ENCODE assay signal across 10 cellular contexts in genomic region chr14:38079268-38079667, GRCh38.
DNase-seq lines count a peak whose midpoint lies in the region; ATAC-seq and TF ChIP-seq lines count a peak whose summit lies in the region.
"Had no signal": no experiment of that assay in that cellular context is flagged by ENCODE, and none has a peak within 500 bp of the region (broad histone marks: within the 10 kb centered on the region; RNA-seq: fewer than 3 reads in every experiment).

No MANE protein-coding gene starts in this region.

- TF ChIP-seq CTCF in nephron (IDR thresholded peaks at IDR 0.05; ENCODE audit: unreplicated experiment in 3 of 3) (no peak), sigmoid colon (IDR thresholded peaks at IDR 0.05) (no peak)

- no peak overlapping the region for H3K4me3 ChIP-seq in sigmoid colon

- no peaks in the 10 kb centered on the region for H3K9me3 Mint-ChIP-seq in activated T-helper 17 cell treated with anti-CD3 and anti-CD28 coated beads, Interleukin-2, amount 50 U/mL, for 72 hours
- H3K9me3 Mint-ChIP-seq in nephron: no peaks in the 10 kb centered on the region

- peak; percentile 70 for ATAC-seq in HG02763 (IDR thresholded peaks at IDR 0.05; ENCODE audit: unreplicated experiment)
- ATAC-seq in activated T-helper 17 cell treated with anti-CD3 and anti-CD28 coated beads, Interleukin-2, amount 50 U/mL, for 72 hours (replicated peaks): peak; percentile 89

- H3K4me1 Mint-ChIP-seq in activated T-helper 17 cell treated with anti-CD3 and anti-CD28 coated beads, Interleukin-2, amount 50 U/mL, for 72 hours: peaks cover 20% of the 10 kb centered on the region
- H3K4me1 Mint-ChIP-seq in nephron: peaks cover 31% of the 10 kb centered on the region
- H3K4me1 Mint-ChIP-seq: activated B cell treated with CpG ODN at 0.5 μM for 24 hours had no signal

- peak overlapping the region; percentile 41 for H3K4me3 Mint-ChIP-seq in activated T-helper 17 cell treated with anti-CD3 and anti-CD28 coated beads, Interleukin-2, amount 50 U/mL, for 72 hours
- H3K4me3 Mint-ChIP-seq in nephron: peak overlapping the region in 1 of 3 experiments; percentile 15
- H3K4me3 Mint-ChIP-seq: activated B cell treated with CpG ODN at 0.5 μM for 24 hours had no signal

- no peaks in the 10 kb centered on the region for H3K36me3 Mint-ChIP-seq in activated T-helper 17 cell treated with anti-CD3 and anti-CD28 coated beads, Interleukin-2, amount 50 U/mL, for 72 hours (ENCODE audit: low read depth)
- no peaks in the 10 kb centered on the region for H3K36me3 Mint-ChIP-seq in nephron (ENCODE audit: low read depth)

- 13 to 49% methylated on average over 1 of the region's 1 CpG for WGBS in sigmoid colon, 2 donors

- TF ChIP-seq EP300 in sigmoid colon (IDR thresholded peaks at IDR 0.05): no peak

- no peaks in the 10 kb centered on the region for H3K36me3 ChIP-seq in sigmoid colon

- no peak for TF ChIP-seq POLR2A in sigmoid colon (IDR thresholded peaks at IDR 0.05)

- H3K4me1 ChIP-seq in sigmoid colon: no peaks in the 10 kb centered on the region

- H3K27ac Mint-ChIP-seq in activated T-helper 17 cell treated with anti-CD3 and anti-CD28 coated beads, Interleukin-2, amount 50 U/mL, for 72 hours: peak overlapping the region; percentile 50
- peak overlapping the region; percentile 84 to 93 (median 89) for H3K27ac Mint-ChIP-seq in nephron
- H3K27ac Mint-ChIP-seq: activated B cell treated with CpG ODN at 0.5 μM for 24 hours had no signal

- no peaks in the 10 kb centered on the region for H3K27me3 Mint-ChIP-seq in activated T-helper 17 cell treated with anti-CD3 and anti-CD28 coated beads, Interleukin-2, amount 50 U/mL, for 72 hours
- no peaks in the 10 kb centered on the region for H3K27me3 Mint-ChIP-seq in nephron (ENCODE audit: low read depth)
- H3K27me3 Mint-ChIP-seq: activated B cell treated with CpG ODN at 0.5 μM for 24 hours had no signal

- DNase-seq in DMS79 treated with DMSO at 0.1 percent for 48 hours (lab: John Stamatoyannopoulos, UW) (peak; percentile 46), DMS79 (lab: John Stamatoyannopoulos, UW) (no peak), HUDEP-2 (lab: John Stamatoyannopoulos, UW; ENCODE audit: unreplicated experiment in 76 of 76) (no peak), CD1c-positive myeloid dendritic cell (ENCODE audit: extremely low spot score) (no peak), sigmoid colon (no peak)
- DNase-seq: activated B cell treated with CpG ODN at 0.5 μM for 24 hours had no signal

- intact Hi-C loops in sigmoid colon (cut with DNase I): no loop called here

- no peaks in the 10 kb centered on the region for H3K9me3 ChIP-seq in sigmoid colon

- no peak overlapping the region for H3K27ac ChIP-seq in sigmoid colon
- H3K27ac ChIP-seq: 22Rv1 had no signal

- no peaks in the 10 kb centered on the region for H3K27me3 ChIP-seq in sigmoid colon
